In genomic region chr13:77374339-77374738, GRCh38 we compare ENCODE assay signal across 29 cellular contexts.
"Had no signal": no experiment of that assay in that cellular context is flagged by ENCODE, and none has a peak within 500 bp of the region (broad histone marks: within the 10 kb centered on the region; RNA-seq: fewer than 3 reads in every experiment).

No MANE protein-coding gene starts in this region.

- ATAC-seq: heart right ventricle; left ventricle myocardium superior; mucosa of descending colon; natural killer cell treated with Interleukin-12 subunit alpha and Interleukin-12 subunit beta and Interleukin-15 and Interleukin-18, amount 100 ng/mL, for 72 hours; right cardiac atrium had no signal

- DNase-seq: dermis blood vessel endothelial cell; effector memory CD4-positive, alpha-beta T cell; esophagus squamous epithelium; foreskin melanocyte; glutamatergic neuron; heart right ventricle; hippocampal formation; left ventricle myocardium superior; mucosa of descending colon; naive B cell; right cardiac atrium; sigmoid colon; stimulated activated CD4-positive, alpha-beta T cell treated with anti-CD3 and anti-CD28 coated beads, Interleukin-2, amount 100 ng/mL, for 24 hours; stimulated activated CD4-positive, alpha-beta T cell treated with anti-CD3 and anti-CD28 coated beads, Interleukin-4, amount 100 ng/mL, for 24 hours; stimulated activated naive B cell treated with anti-CD40 and anti-IgM and Interleukin-4, amounts not matched to agents 10 μg/mL and 1 μg/mL and 100 μg/mL, for 72 hours; transverse colon; upper lobe of right lung; uterus had no signal

- H3K4me1 Mint-ChIP-seq: mesothelial cell of epicardium, neural progenitor cell had no signal

- H3K27ac Mint-ChIP-seq: memory B cell; mesothelial cell of epicardium; natural killer cell treated with Interleukin-12 subunit alpha and Interleukin-12 subunit beta and Interleukin-15 and Interleukin-18, amount 100 ng/mL, for 72 hours; neural progenitor cell; stimulated activated naive B cell treated with anti-CD40 and anti-IgM and Interleukin-4, amounts not matched to agents 10 μg/mL and 1 μg/mL and 100 μg/mL, for 72 hours had no signal

- H3K27me3 ChIP-seq: esophagus squamous epithelium, heart right ventricle, neural progenitor cell, sigmoid colon, suprapubic skin, transverse colon, upper lobe of right lung, uterus had no signal

- H3K27ac ChIP-seq: coronary artery, esophagus squamous epithelium, heart right ventricle, neural progenitor cell, prostate gland, sigmoid colon, suprapubic skin, transverse colon, upper lobe of right lung, uterus had no signal

- FAIRE-seq: endothelial cell of umbilical vein, keratinocyte had no signal

- H3K9me3 Mint-ChIP-seq: memory B cell; mesothelial cell of epicardium; naive B cell; neural progenitor cell; stimulated activated naive B cell treated with anti-CD40 and anti-IgM and Interleukin-4, amounts not matched to agents 10 μg/mL and 1 μg/mL and 100 μg/mL, for 72 hours; stimulated activated naive CD8-positive, alpha-beta T cell treated with anti-CD3 and anti-CD28 coated beads, Interleukin-15, Interleukin-2, amounts not matched to agents 100 ng/mL and 50 ng/mL, for 24 hours had no signal

- H3K9me3 ChIP-seq: esophagus squamous epithelium, mucosa of descending colon, prostate gland, sigmoid colon, suprapubic skin, transverse colon, upper lobe of right lung, uterus had no signal

- H3K4me3 Mint-ChIP-seq: memory B cell; mesothelial cell of epicardium; naive B cell; natural killer cell treated with Interleukin-12 subunit alpha and Interleukin-12 subunit beta and Interleukin-15 and Interleukin-18, amount 100 ng/mL, for 72 hours; neural progenitor cell; stimulated activated naive B cell treated with anti-CD40 and anti-IgM and Interleukin-4, amounts not matched to agents 10 μg/mL and 1 μg/mL and 100 μg/mL, for 72 hours; stimulated activated naive CD8-positive, alpha-beta T cell treated with anti-CD3 and anti-CD28 coated beads, Interleukin-15, Interleukin-2, amounts not matched to agents 100 ng/mL and 50 ng/mL, for 24 hours had no signal

- H3K36me3 Mint-ChIP-seq: memory B cell; mesothelial cell of epicardium; natural killer cell treated with Interleukin-12 subunit alpha and Interleukin-12 subunit beta and Interleukin-15 and Interleukin-18, amount 100 ng/mL, for 72 hours; neural progenitor cell; stimulated activated naive B cell treated with anti-CD40 and anti-IgM and Interleukin-4, amounts not matched to agents 10 μg/mL and 1 μg/mL and 100 μg/mL, for 72 hours had no signal

- H3K36me3 ChIP-seq: esophagus squamous epithelium, heart right ventricle, neural progenitor cell, prostate gland, sigmoid colon, suprapubic skin, transverse colon, upper lobe of right lung, uterus had no signal

- H3K4me1 ChIP-seq: prostate gland, sigmoid colon, transverse colon, upper lobe of right lung, uterus had no signal

- H3K9ac ChIP-seq: neural progenitor cell had no signal

- H3K27me3 Mint-ChIP-seq: memory B cell; naive B cell; stimulated activated naive B cell treated with anti-CD40 and anti-IgM and Interleukin-4, amounts not matched to agents 10 μg/mL and 1 μg/mL and 100 μg/mL, for 72 hours; stimulated activated naive CD8-positive, alpha-beta T cell treated with anti-CD3 and anti-CD28 coated beads, Interleukin-15, Interleukin-2, amounts not matched to agents 100 ng/mL and 50 ng/mL, for 24 hours had no signal

- H3K4me3 ChIP-seq: coronary artery, esophagus squamous epithelium, heart right ventricle, lung, mucosa of descending colon, neural progenitor cell, prostate gland, sigmoid colon, suprapubic skin, transverse colon, upper lobe of right lung, uterus had no signal

- H3K4me2 ChIP-seq: neural progenitor cell had no signal
